ENCODE assay signal across 8 cellular contexts in the genomic region with DNA sequence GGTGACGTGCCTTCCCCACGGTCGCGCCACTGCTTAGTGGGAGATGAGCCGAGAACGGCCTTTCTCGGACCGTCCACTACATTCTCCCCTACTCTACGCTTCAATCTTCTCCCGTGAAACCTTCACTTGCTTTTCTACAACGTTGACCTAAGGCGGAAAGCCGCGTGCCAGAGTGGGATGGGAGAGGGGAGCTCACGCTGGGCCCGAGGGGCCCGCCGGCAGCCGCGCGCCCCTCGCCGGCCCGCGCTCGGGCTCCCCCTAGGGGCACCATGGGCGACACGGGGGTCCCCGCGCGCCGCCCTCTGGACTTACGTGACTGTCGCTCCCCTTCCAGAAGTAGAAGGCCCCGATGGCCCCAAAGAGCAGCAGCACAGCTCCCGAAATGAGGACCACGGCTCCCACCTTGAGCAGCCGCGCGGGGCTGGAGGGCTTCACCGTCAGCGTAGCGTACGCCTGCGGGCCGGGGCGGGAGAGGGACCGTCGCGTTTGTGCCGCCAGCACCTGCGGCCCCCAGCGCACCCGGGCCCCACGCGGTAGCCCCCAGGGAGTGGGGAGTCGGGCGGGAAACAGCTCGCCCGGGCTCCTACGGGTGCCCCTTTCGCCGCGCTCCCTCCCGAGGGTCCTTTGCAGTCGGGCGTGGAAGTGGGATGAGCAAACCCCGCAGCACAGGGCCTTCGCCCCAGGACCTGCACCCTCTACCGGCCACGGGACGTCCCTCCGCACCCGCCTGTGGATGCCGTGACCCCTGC. TPM values are rescaled to one million over a fixed set of nuclear protein-coding genes. Genes with fewer than 3 reads are reported as not detected.
DNase-seq lines count a peak whose midpoint lies in the region; ATAC-seq, FAIRE-seq and TF ChIP-seq lines count a peak whose summit lies in the region.

No MANE protein-coding gene starts in this region.

- ATAC-seq in HG02759 (IDR thresholded peaks at IDR 0.05; ENCODE audit: unreplicated experiment) (peak; percentile 89), HG03025 (IDR thresholded peaks at IDR 0.05; ENCODE audit: low FRiP score, unreplicated experiment) (no peak), left colon (no peak)
- ATAC-seq in activated naive CD4-positive, alpha-beta T cell treated with anti-CD3 and anti-CD28 coated beads, Interleukin-2, amount 50 U/mL, for 72 hours, result peak; percentile 52 to 70

- H3K9ac ChIP-seq in iPS-15b (ENCODE audit: low read depth, low read length), result peak overlapping the region; percentile 70

- H3K4me1 ChIP-seq in iPS-15b (ENCODE audit: control insufficient read depth, insufficient read depth, low read length), result peaks cover 12% of the 10 kb centered on the region

- no peak for FAIRE-seq in D721Med (lab: Jason Lieb, UNC)

- peaks cover 0 to 6% of the 10 kb centered on the region in 2 donors for H3K9me3 Mint-ChIP-seq in activated naive CD4-positive, alpha-beta T cell treated with anti-CD3 and anti-CD28 coated beads, Interleukin-2, amount 50 U/mL, for 72 hours

- no peaks in the 10 kb centered on the region for H3K9me3 ChIP-seq in iPS-15b (ENCODE audit: control insufficient read depth, insufficient read depth, low read length)

- H3K36me3 Mint-ChIP-seq in activated naive CD4-positive, alpha-beta T cell treated with anti-CD3 and anti-CD28 coated beads, Interleukin-2, amount 50 U/mL, for 72 hours, result peaks cover 0 to 16% of the 10 kb centered on the region in 2 donors

- intact Hi-C loops in left colon (cut with DNase I, micrococcal nuclease), result no loop called here

- no peak overlapping the region for H3K27ac Mint-ChIP-seq in activated naive CD4-positive, alpha-beta T cell treated with anti-CD3 and anti-CD28 coated beads, Interleukin-2, amount 50 U/mL, for 72 hours

- peaks cover 9% of the 10 kb centered on the region for H3K36me3 ChIP-seq in iPS-15b (ENCODE audit: control insufficient read depth, insufficient read depth, low read length)

- H3K27me3 ChIP-seq in iPS-15b (ENCODE audit: control insufficient read depth, insufficient read depth, low read length), result no peaks in the 10 kb centered on the region

- TF ChIP-seq CTCF in D721Med (IDR thresholded peaks at IDR 0.05; ENCODE audit: insufficient read depth, missing control alignments), result no peak

- DNase-seq in D721Med (ENCODE audit: insufficient read length, low spot score) (peak; percentile 16), cerebellum (ENCODE audit: low spot score) (no peak), left colon (no peak)
- DNase-seq in activated naive CD4-positive, alpha-beta T cell treated with anti-CD3 and anti-CD28 coated beads, Interleukin-2, amount 50 U/mL, for 72 hours (ENCODE audit: low spot score in 2 of 2), result peak in 1 of 2 donors; percentile 39
- DNase-seq in stimulated activated CD4-positive, alpha-beta T cell treated with anti-CD3 and anti-CD28 coated beads, Interleukin-1b, Interleukin-23, amount 100 ng/mL, for 48 hours, result peak; percentile 5

- H3K4me3 ChIP-seq in iPS-15b (ENCODE audit: low read depth, low read length), result peak overlapping the region; percentile 76

RNA-seq across cellular contexts. Expression of gene CNMD, which starts 0.7 kb away (rescaled TPM):
- total RNA-seq in activated naive CD4-positive, alpha-beta T cell treated with anti-CD3 and anti-CD28 coated beads, Interleukin-2, amount 50 U/mL, for 72 hours, result not detected
- total RNA-seq in cerebellum, result 2.8 TPM
- not detected for total RNA-seq in left colon

Comparison
In these comparisons a context has a peak if more than half of its experiments do, and no peak if none do; other contexts are left out.
1. DNase-seq: peak in D721Med (single experiment) and stimulated activated CD4-positive, alpha-beta T cell treated with anti-CD3 and anti-CD28 coated beads, Interleukin-1b, Interleukin-23, amount 100 ng/mL, for 48 hours (single experiment); none in cerebellum (single experiment) and left colon (0 of 2).
2. ATAC-seq: peak in HG02759 (single experiment) and activated naive CD4-positive, alpha-beta T cell treated with anti-CD3 and anti-CD28 coated beads, Interleukin-2, amount 50 U/mL, for 72 hours (2 of 2); none in HG03025 (single experiment) and left colon (single experiment).